In the genomic region with DNA sequence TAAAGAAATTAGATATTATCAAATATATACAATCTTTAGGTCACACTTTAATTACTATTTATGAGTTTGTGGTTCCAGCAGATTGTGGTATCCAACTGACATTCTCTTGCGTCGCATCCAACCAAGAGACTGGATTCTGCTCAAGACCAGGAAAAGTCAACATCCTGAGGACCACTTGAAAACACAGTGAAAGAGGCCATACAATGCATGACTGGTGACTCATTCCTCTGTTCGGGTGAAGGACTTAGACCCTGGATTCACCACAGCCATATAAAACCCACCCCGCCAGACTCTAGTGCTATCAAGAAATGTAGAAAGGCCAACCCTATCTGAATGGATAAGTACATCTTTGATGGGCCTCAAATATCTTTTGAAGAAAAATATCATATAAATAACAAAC, we compare ENCODE assay signal across 27 cellular contexts. TPM values are rescaled to one million over a fixed set of nuclear protein-coding genes. Genes with fewer than 3 reads are reported as not detected.
"Had no signal": no experiment of that assay in that cellular context is flagged by ENCODE, and none has a peak within 500 bp of the region (broad histone marks: within the 10 kb centered on the region; RNA-seq: fewer than 3 reads in every experiment).

No MANE protein-coding gene starts in this region.

- DNase-seq: activated CD4-positive, alpha-beta T cell treated with anti-CD3 and anti-CD28 coated beads for 1 hour; activated CD8-positive, alpha-beta memory T cell treated with anti-CD3 and anti-CD28 coated beads for 24 hours; activated CD8-positive, alpha-beta memory T cell treated with anti-CD3 and anti-CD28 coated beads, Interleukin-2, amount 50 U/mL, for 48 hours; activated gamma-delta T cell; activated T-cell treated with anti-CD3 and anti-CD28 coated beads, Interleukin-2, amount 50 U/mL, for 48 hours; effector CD4-positive, alpha-beta T cell; gastrocnemius medialis; head of caudate nucleus; mammary epithelial cell; midbrain; posterior cingulate gyrus; sigmoid colon; stimulated activated CD8-positive, alpha-beta memory T cell treated with anti-CD3 and anti-CD28 coated beads, Interleukin-4, amount 100 ng/mL, for 48 hours; stimulated activated naive CD8-positive, alpha-beta T cell treated with anti-CD3 and anti-CD28 coated beads, Interleukin-15, Interleukin-2, amounts not matched to agents 100 U/mL and 50 U/mL, for 24 hours; substantia nigra; tibial artery; uterus; WERI-Rb-1 had no signal

- H3K4me1 Mint-ChIP-seq: activated naive CD4-positive, alpha-beta T cell treated with anti-CD3 and anti-CD28 coated beads, Interleukin-2, amount 50 U/mL, for 24 hours; nephron had no signal

- H3K4me1 ChIP-seq: ascending aorta, gastrocnemius medialis, uterus had no signal

- H3K9me3 ChIP-seq: ascending aorta, gastrocnemius medialis, sigmoid colon, tibial artery, uterus had no signal

- H3K4me3 ChIP-seq: ascending aorta, gastrocnemius medialis, sigmoid colon, tibial artery, uterus had no signal

- H3K27ac ChIP-seq: ascending aorta, gastrocnemius medialis, sigmoid colon, tibial artery, uterus, WERI-Rb-1 had no signal

- FAIRE-seq: bronchial epithelial cell, keratinocyte had no signal

- H3K36me3 ChIP-seq: ascending aorta, gastrocnemius medialis, sigmoid colon, tibial artery, uterus, WERI-Rb-1 had no signal

- H3K27ac Mint-ChIP-seq: activated naive CD4-positive, alpha-beta T cell treated with anti-CD3 and anti-CD28 coated beads, Interleukin-2, amount 50 U/mL, for 24 hours; nephron had no signal

- H3K36me3 Mint-ChIP-seq: activated naive CD4-positive, alpha-beta T cell treated with anti-CD3 and anti-CD28 coated beads, Interleukin-2, amount 50 U/mL, for 24 hours had no signal

- ATAC-seq: esophagus mucosa; gastrocnemius medialis; left lobe of liver; stimulated activated naive CD8-positive, alpha-beta T cell treated with anti-CD3 and anti-CD28 coated beads, Interleukin-15, Interleukin-2, amounts not matched to agents 100 U/mL and 50 U/mL, for 24 hours had no signal

- H3K9me3 Mint-ChIP-seq: nephron had no signal

- H3K4me3 Mint-ChIP-seq: activated naive CD4-positive, alpha-beta T cell treated with anti-CD3 and anti-CD28 coated beads, Interleukin-2, amount 50 U/mL, for 24 hours; nephron had no signal

- H3K27me3 ChIP-seq: ascending aorta, gastrocnemius medialis, tibial artery, uterus had no signal

RNA-seq across cellular contexts. Expression of gene CFHR4, which starts 14.5 kb away (rescaled TPM):
- total RNA-seq: ascending aorta, bronchial epithelial cell, cerebellum, esophagus mucosa, mammary epithelial cell, renal cortical epithelial cell, sigmoid colon had no signal

RNA-seq across cellular contexts. Expression of gene CFHR1, which starts 53.9 kb away (rescaled TPM):
- total RNA-seq: bronchial epithelial cell, cerebellum, mammary epithelial cell, renal cortical epithelial cell had no signal
